ENCODE assay signal across 8 cellular contexts in genomic region chr12:106226884-106227640, GRCh38. TPM values are rescaled to one million over a fixed set of nuclear protein-coding genes. Genes with fewer than 3 reads are reported as not detected.
DNase-seq lines count a peak whose midpoint lies in the region; ATAC-seq and TF ChIP-seq lines count a peak whose summit lies in the region.

No MANE protein-coding gene starts in this region.

- H3K4me3 Mint-ChIP-seq in activated naive CD4-positive, alpha-beta T cell treated with anti-CD3 and anti-CD28 coated beads, Interleukin-2, amount 10 ng/mL, durations not matched to agents 7 days and 5 days = no peak overlapping the region
- no peak overlapping the region for H3K4me3 Mint-ChIP-seq in glutamatergic neuron (ENCODE audit: unreplicated experiment)

- peak; percentile 39 for DNase-seq in COLO668 (lab: John Stamatoyannopoulos, UW; ENCODE audit: unreplicated experiment)
- DNase-seq in H4 (ENCODE audit: low spot score) = peak; percentile 42
- DNase-seq in NCI-H2227 (lab: John Stamatoyannopoulos, UW; ENCODE audit: unreplicated experiment) = peak; percentile 70
- DNase-seq in activated naive CD4-positive, alpha-beta T cell treated with anti-CD3 and anti-CD28 coated beads, Interleukin-2, amount 10 ng/mL, durations not matched to agents 7 days and 5 days = peak; percentile 26
- no peak for DNase-seq in glutamatergic neuron
- DNase-seq in psoas muscle = no peak

- no peak overlapping the region for H3K27ac ChIP-seq in psoas muscle

- peak overlapping the region; percentile 80 for H3K27ac Mint-ChIP-seq in activated naive CD4-positive, alpha-beta T cell treated with anti-CD3 and anti-CD28 coated beads, Interleukin-2, amount 10 ng/mL, durations not matched to agents 7 days and 5 days
- no peak overlapping the region for H3K27ac Mint-ChIP-seq in glutamatergic neuron (ENCODE audit: unreplicated experiment)

- no peak overlapping the region for H3K4me3 ChIP-seq in psoas muscle

- peaks cover 22% of the 10 kb centered on the region for H3K4me1 Mint-ChIP-seq in activated naive CD4-positive, alpha-beta T cell treated with anti-CD3 and anti-CD28 coated beads, Interleukin-2, amount 10 ng/mL, durations not matched to agents 7 days and 5 days
- H3K4me1 Mint-ChIP-seq in glutamatergic neuron (ENCODE audit: low read depth, unreplicated experiment) = no peaks in the 10 kb centered on the region

- ATAC-seq in psoas muscle (peak; percentile 66 to 87 (median 75)), GM21423 (IDR thresholded peaks at IDR 0.05; ENCODE audit: unreplicated experiment) (no peak), GM21515 (IDR thresholded peaks at IDR 0.05; ENCODE audit: unreplicated experiment) (no peak)

- H3K9me3 ChIP-seq in psoas muscle = no peaks in the 10 kb centered on the region

- WGBS in psoas muscle, 3 donors = 54 to 62% (median 55%) methylated on average over 11 of the region's 11 CpGs

- H3K36me3 Mint-ChIP-seq in activated naive CD4-positive, alpha-beta T cell treated with anti-CD3 and anti-CD28 coated beads, Interleukin-2, amount 10 ng/mL, durations not matched to agents 7 days and 5 days = no peaks in the 10 kb centered on the region
- peaks cover 4% of the 10 kb centered on the region for H3K36me3 Mint-ChIP-seq in glutamatergic neuron (ENCODE audit: unreplicated experiment)

- no peaks in the 10 kb centered on the region for H3K9me3 Mint-ChIP-seq in activated naive CD4-positive, alpha-beta T cell treated with anti-CD3 and anti-CD28 coated beads, Interleukin-2, amount 10 ng/mL, durations not matched to agents 7 days and 5 days
- no peaks in the 10 kb centered on the region for H3K9me3 Mint-ChIP-seq in glutamatergic neuron (ENCODE audit: unreplicated experiment)

- CTCF ChIA-PET in activated naive CD4-positive, alpha-beta T cell treated with anti-CD3 and anti-CD28 coated beads, Interleukin-2, amount 10 ng/mL, durations not matched to agents 7 days and 5 days (lab: Charles Lee) = interaction anchor here (0.9 to 8.2 kb wide), 22 partner anchors 9 to 806 kb away, joined by 3 to 135 read pairs (median 4); partner anchors contain the start of gene POLR3B

- H3K27me3 Mint-ChIP-seq in activated naive CD4-positive, alpha-beta T cell treated with anti-CD3 and anti-CD28 coated beads, Interleukin-2, amount 10 ng/mL, durations not matched to agents 7 days and 5 days = peaks cover 20% of the 10 kb centered on the region
- no peaks in the 10 kb centered on the region for H3K27me3 Mint-ChIP-seq in glutamatergic neuron (ENCODE audit: unreplicated experiment)

- peaks cover 8% of the 10 kb centered on the region for H3K4me1 ChIP-seq in psoas muscle

- TF ChIP-seq CTCF in glutamatergic neuron (IDR thresholded peaks at IDR 0.05; ENCODE audit: partially characterized antibody, unreplicated experiment) = peak; percentile 80
- peak; percentile 77 for TF ChIP-seq CTCF in psoas muscle (IDR thresholded peaks at IDR 0.05)

- intact Hi-C loops in psoas muscle (cut with DNase I) = loop anchor here (1.0 to 5.0 kb wide), 4 partner anchors 55 to 120 kb away; no protein-coding TSS in a partner anchor

- no peaks in the 10 kb centered on the region for H3K27me3 ChIP-seq in psoas muscle (ENCODE audit: insufficient read depth in 3 of 3, low read length in 2 of 3)

- H3K36me3 ChIP-seq in psoas muscle (ENCODE audit: insufficient read depth in 1 of 2, low read depth in 1 of 2) = no peaks in the 10 kb centered on the region

RNA-seq across cellular contexts. Expression of gene CKAP4, which starts 20.8 kb away (rescaled TPM):
- total RNA-seq in H4 (2014; rRNA removed; shearing (Covaris generic)) = 149 and 151 TPM in 2 replicates
- total RNA-seq in glutamatergic neuron (ENCODE audit: unreplicated experiment) (87.0 TPM), psoas muscle (10 to 100 TPM; 14.2 to 24.4 (median 19.7) TPM)
- polyA plus RNA-seq in psoas muscle = 10 to 100 TPM in 1 of 3 donors, 1 to 10 TPM in 2; 7.6 to 14.7 (median 8.0) TPM

Comparison
In these comparisons a context has a peak if more than half of its experiments do, and no peak if none do; other contexts are left out.
1. DNase-seq: peak in COLO668 (single experiment), H4 (single experiment), NCI-H2227 (single experiment) and activated naive CD4-positive, alpha-beta T cell treated with anti-CD3 and anti-CD28 coated beads, Interleukin-2, amount 10 ng/mL, durations not matched to agents 7 days and 5 days (single experiment); none in glutamatergic neuron (single experiment) and psoas muscle (0 of 2).
2. ATAC-seq: peak in psoas muscle (4 of 4); none in GM21423 (single experiment) and GM21515 (single experiment).